ENCODE assay signal across 9 cellular contexts in the genomic region with DNA sequence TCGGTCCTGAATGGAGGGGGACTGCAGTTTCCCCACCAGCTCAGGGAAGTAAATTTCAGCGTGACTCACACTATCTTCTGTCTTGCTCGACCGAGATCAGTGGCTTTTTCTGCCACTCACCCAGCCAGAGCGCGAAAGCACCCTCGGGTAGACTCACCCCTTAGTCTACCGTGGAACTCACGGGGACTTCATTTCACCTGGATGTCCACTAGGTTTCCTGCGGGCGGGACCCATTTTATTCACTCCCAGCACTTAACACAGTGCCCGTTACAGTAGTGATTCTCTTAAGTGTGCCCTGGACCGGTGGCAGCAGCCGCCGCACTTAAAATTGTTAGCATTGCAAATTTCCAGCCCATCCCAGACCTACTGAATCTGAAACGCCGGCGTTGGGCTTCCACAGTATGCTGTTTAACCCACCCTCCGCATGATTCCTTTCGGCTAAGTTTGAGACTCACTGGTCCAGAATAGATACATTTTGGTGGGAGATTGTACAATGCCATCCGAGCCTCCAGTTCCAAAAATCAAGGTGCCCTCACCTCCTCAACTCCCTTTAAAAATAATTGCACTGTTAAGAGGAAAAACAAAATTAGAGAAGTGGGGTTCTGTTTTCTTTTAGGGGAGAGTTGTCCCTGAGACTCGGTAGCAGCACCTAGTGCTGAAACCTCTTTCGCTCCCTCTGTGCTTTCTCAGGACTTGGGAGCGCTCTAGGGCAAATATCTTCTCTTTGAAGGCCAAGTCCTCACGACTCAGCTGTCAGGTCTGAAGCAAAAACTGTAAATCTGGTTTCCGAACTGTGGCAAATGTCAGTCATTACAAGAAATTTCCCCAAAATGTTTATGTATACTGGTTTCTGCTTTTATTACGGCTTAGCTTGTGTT. TPM values are rescaled to one million over a fixed set of nuclear protein-coding genes. Genes with fewer than 3 reads are reported as not detected.
DNase-seq lines count a peak whose midpoint lies in the region; ATAC-seq and TF ChIP-seq lines count a peak whose summit lies in the region.
"Had no signal": no experiment of that assay in that cellular context is flagged by ENCODE, and none has a peak within 500 bp of the region (broad histone marks: within the 10 kb centered on the region; RNA-seq: fewer than 3 reads in every experiment).

No MANE protein-coding gene starts in this region.

- peak overlapping the region; percentile 91 for H3K4me3 Mint-ChIP-seq in activated naive CD8-positive, alpha-beta T cell treated with anti-CD3 and anti-CD28 coated beads, Interleukin-2, amount 10 ng/mL, durations not matched to agents 7 days and 5 days

- H3K4me1 ChIP-seq in right cardiac atrium (ENCODE audit: control insufficient read depth, insufficient read depth, low read length), result no peaks in the 10 kb centered on the region

- no peaks in the 10 kb centered on the region for H3K9me3 Mint-ChIP-seq in activated naive CD8-positive, alpha-beta T cell treated with anti-CD3 and anti-CD28 coated beads, Interleukin-2, amount 10 ng/mL, durations not matched to agents 7 days and 5 days

- H3K4me1 Mint-ChIP-seq in activated naive CD8-positive, alpha-beta T cell treated with anti-CD3 and anti-CD28 coated beads, Interleukin-2, amount 10 ng/mL, durations not matched to agents 7 days and 5 days, result peaks cover 11% of the 10 kb centered on the region

- TF ChIP-seq CTCF in AG09309 (IDR thresholded peaks at IDR 0.05; ENCODE audit: control insufficient read depth, insufficient read depth, low read depth, low read length, missing control alignments), result no peak

- H3K27ac ChIP-seq in right cardiac atrium (ENCODE audit: low read length), result peak overlapping the region; percentile 86

- DNase-seq in AG09309 (ENCODE audit: low read depth) (no peak), NCI-H2171 (lab: John Stamatoyannopoulos, UW) (peak; percentile 54), right cardiac atrium (peak; percentile 16 to 65 (median 47)), putamen (ENCODE audit: low spot score) (peak; percentile 12), NCI-H2196 (lab: John Stamatoyannopoulos, UW; ENCODE audit: unreplicated experiment) (no peak)
- peak; percentile 34 for DNase-seq in activated naive CD8-positive, alpha-beta T cell treated with anti-CD3 and anti-CD28 coated beads, Interleukin-2, amount 10 ng/mL, durations not matched to agents 7 days and 5 days

- 10% methylated on average over 27 of the region's 27 CpGs for WGBS in right cardiac atrium

- H3K27me3 Mint-ChIP-seq in activated naive CD8-positive, alpha-beta T cell treated with anti-CD3 and anti-CD28 coated beads, Interleukin-2, amount 10 ng/mL, durations not matched to agents 7 days and 5 days, result peaks cover 71% of the 10 kb centered on the region

- no peaks in the 10 kb centered on the region for H3K27me3 ChIP-seq in right cardiac atrium (ENCODE audit: control insufficient read depth, insufficient read depth)

- no peaks in the 10 kb centered on the region for H3K9me3 ChIP-seq in right cardiac atrium (ENCODE audit: control insufficient read depth, low read length)

- H3K27ac Mint-ChIP-seq in activated naive CD8-positive, alpha-beta T cell treated with anti-CD3 and anti-CD28 coated beads, Interleukin-2, amount 10 ng/mL, durations not matched to agents 7 days and 5 days, result peak overlapping the region; percentile 64

- POLR2A ChIA-PET in activated naive CD8-positive, alpha-beta T cell treated with anti-CD3 and anti-CD28 coated beads, Interleukin-2, amount 10 ng/mL, durations not matched to agents 7 days and 5 days (lab: Charles Lee), result interaction anchor here (1.0 kb wide), 1 partner anchor 39 kb away, joined by 3 read pairs; no protein-coding TSS in a partner anchor

- intact Hi-C loops in right cardiac atrium (cut with DNase I), result loop anchor here in 1 of 4 donors (10.0 kb wide), 1 partner anchor 55 kb away; no protein-coding TSS in a partner anchor

- peak overlapping the region; percentile 76 for H3K4me3 ChIP-seq in AG09309 (ENCODE audit: control insufficient read depth, low read depth, low read length)
- peak overlapping the region; percentile 60 for H3K4me3 ChIP-seq in right cardiac atrium (ENCODE audit: low read length)

- ATAC-seq in GM18511 (IDR thresholded peaks at IDR 0.05; ENCODE audit: unreplicated experiment) (peak; percentile 63), HG02943 (IDR thresholded peaks at IDR 0.05; ENCODE audit: low read depth, unreplicated experiment) (peak; percentile 67), right cardiac atrium (peak; percentile 36 to 73)
- peak; percentile 70 for ATAC-seq in activated naive CD8-positive, alpha-beta T cell treated with anti-CD3 and anti-CD28 coated beads, Interleukin-2, amount 10 ng/mL, durations not matched to agents 7 days and 5 days (ENCODE audit: low read depth)

- H3K36me3 Mint-ChIP-seq in activated naive CD8-positive, alpha-beta T cell treated with anti-CD3 and anti-CD28 coated beads, Interleukin-2, amount 10 ng/mL, durations not matched to agents 7 days and 5 days, result peaks cover 2% of the 10 kb centered on the region

RNA-seq across cellular contexts. Expression of a gene that starts 1.0 kb away (rescaled TPM):
- total RNA-seq in activated naive CD8-positive, alpha-beta T cell treated with anti-CD3 and anti-CD28 coated beads, Interleukin-2, amount 10 ng/mL, durations not matched to agents 7 days and 5 days, result under 1 TPM in 1 of 2 experiments, not detected in 1; 0.17 TPM
- 1 to 10 TPM; 4.7 to 8.3 (median 7.5) TPM for total RNA-seq in right cardiac atrium
- 6.9 TPM for polyA plus RNA-seq in right cardiac atrium

RNA-seq across cellular contexts. Expression of a gene that starts 10.6 kb away (rescaled TPM):
- not detected for total RNA-seq in activated naive CD8-positive, alpha-beta T cell treated with anti-CD3 and anti-CD28 coated beads, Interleukin-2, amount 10 ng/mL, durations not matched to agents 7 days and 5 days
- 1 to 10 TPM in 2 of 4 donors, under 1 TPM in 1, not detected in 1; 0.51 to 1.1 (median 1.0) TPM for total RNA-seq in right cardiac atrium
- 3.3 TPM for polyA plus RNA-seq in right cardiac atrium
- total RNA-seq: LHCN-M2 had no signal

Comparison
In these comparisons a context has a peak if more than half of its experiments do, and no peak if none do; other contexts are left out.
1. DNase-seq: peak in NCI-H2171 (single experiment), activated naive CD8-positive, alpha-beta T cell treated with anti-CD3 and anti-CD28 coated beads, Interleukin-2, amount 10 ng/mL, durations not matched to agents 7 days and 5 days (single experiment), right cardiac atrium (3 of 3) and putamen (single experiment); none in AG09309 (single experiment) and NCI-H2196 (single experiment).
2. RNA of a gene that starts 1.0 kb away (total RNA-seq): 4.7 to 8.3 TPM in right cardiac atrium; 0.17 TPM in activated naive CD8-positive, alpha-beta T cell treated with anti-CD3 and anti-CD28 coated beads, Interleukin-2, amount 10 ng/mL, durations not matched to agents 7 days and 5 days; every median in the first group is over 4 times any median in the second.
3. Peak in every context shown above with its lines, with median percentiles within 50 percentile points of each other: ATAC-seq.